In the genomic region with DNA sequence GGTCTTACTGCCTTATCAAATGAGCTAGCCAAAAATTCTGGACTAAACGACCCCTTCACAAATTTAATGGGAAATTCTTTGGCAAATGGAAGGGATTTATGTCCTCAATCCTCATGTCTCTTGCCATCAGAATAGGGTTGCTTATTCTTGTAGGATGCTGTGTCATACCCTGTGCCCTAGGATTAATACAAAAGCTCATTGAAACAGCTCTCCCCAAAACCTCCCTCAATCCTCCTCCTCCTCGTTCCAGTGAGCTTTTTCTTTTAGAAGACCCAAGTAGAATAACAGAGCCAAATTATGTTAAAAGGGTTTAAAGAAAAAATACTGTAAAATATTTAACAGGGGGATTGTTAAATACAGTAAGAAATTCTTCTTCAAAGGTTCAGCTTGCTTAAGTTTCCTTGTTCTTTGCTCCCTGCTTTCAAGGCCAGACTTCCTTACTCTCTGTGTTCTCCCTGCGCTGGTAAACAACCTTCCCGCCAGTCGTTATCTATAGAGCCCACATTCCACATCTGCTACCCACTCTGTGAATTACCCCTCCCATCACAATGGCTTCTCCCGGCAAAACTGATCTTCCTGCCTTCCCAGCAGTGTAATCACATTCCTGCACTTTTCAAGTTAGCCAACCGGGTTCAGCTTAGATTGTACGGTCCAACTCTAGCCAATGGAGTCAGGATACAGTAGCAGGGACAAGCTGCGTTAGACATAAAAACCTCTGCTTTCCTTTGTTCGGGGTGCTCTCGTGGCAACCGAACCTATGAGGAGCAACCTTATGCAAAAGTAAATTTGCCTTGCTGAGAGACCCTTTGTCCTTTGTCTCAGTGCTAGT, we compare ENCODE assay signal across 1 cellular context.
A peak's percentile ranks its signal among the peaks of the same experiment; 100 is the strongest.
TF ChIP-seq lines count a peak whose summit lies in the region.

No MANE protein-coding gene starts in this region.

TF ChIP-seq in HepG2, 621 proteins besides CTCF, POLR2A, EP300 and RAD21 (continued from another document and continues in another):
- TF ChIP-seq, protein P1, sequence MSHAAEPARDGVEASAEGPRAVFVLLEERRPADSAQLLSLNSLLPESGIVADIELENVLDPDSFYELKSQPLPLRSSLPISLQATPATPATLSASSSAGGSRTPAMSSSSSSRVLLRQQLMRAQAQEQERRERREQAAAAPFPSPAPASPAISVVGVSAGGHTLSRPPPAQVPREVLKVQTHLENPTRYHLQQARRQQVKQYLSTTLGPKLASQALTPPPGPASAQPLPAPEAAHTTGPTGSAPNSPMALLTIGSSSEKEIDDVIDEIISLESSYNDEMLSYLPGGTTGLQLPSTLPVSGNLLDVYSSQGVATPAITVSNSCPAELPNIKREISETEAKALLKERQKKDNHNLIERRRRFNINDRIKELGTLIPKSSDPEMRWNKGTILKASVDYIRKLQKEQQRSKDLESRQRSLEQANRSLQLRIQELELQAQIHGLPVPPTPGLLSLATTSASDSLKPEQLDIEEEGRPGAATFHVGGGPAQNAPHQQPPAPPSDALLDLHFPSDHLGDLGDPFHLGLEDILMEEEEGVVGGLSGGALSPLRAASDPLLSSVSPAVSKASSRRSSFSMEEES (CRISPR knock-in tag; IDR thresholded peaks at IDR 0.05), result 0 out of 2 replicates have a peak, but pooled peaks have one; percentile 29
- peak; percentile 51; the same call in 1 of the 2 replicates for TF ChIP-seq NR2F6 (IDR thresholded peaks at IDR 0.05)
- peak; percentile 64 for TF ChIP-seq NR2F6 (CRISPR knock-in tag; IDR thresholded peaks at IDR 0.05)
- peak; percentile 42; the same call in 1 of the 2 replicates for TF ChIP-seq ERF (CRISPR knock-in tag; IDR thresholded peaks at IDR 0.05)
- TF ChIP-seq GATAD1 (CRISPR knock-in tag; IDR thresholded peaks at IDR 0.05), result peak; percentile 76
- peak; percentile 53; the same call in 1 of the 2 replicates for TF ChIP-seq SP4 (CRISPR knock-in tag; IDR thresholded peaks at IDR 0.05)
- peak; percentile 62; the same call in 1 of the 2 replicates for TF ChIP-seq TEAD2 (CRISPR knock-in tag; IDR thresholded peaks at IDR 0.05)
- peak; percentile 64; the same call in 1 of the 2 replicates for TF ChIP-seq ZFP1 (CRISPR knock-in tag; IDR thresholded peaks at IDR 0.05)
- peak; percentile 50; the same call in 1 of the 2 replicates for TF ChIP-seq ZMYM3 (CRISPR knock-in tag; IDR thresholded peaks at IDR 0.05)
- no peak for TF ChIP-seq JUN (CRISPR knock-in tag; IDR thresholded peaks at IDR 0.05)
- TF ChIP-seq DMAP1 (CRISPR knock-in tag; IDR thresholded peaks at IDR 0.05), result peak; percentile 82; the same call in 1 of the 2 replicates
- peak; percentile 75; the same call in 1 of the 2 replicates for TF ChIP-seq IRF2 (CRISPR knock-in tag; IDR thresholded peaks at IDR 0.05)
- TF ChIP-seq TOE1 (CRISPR knock-in tag; IDR thresholded peaks at IDR 0.05), result peak; percentile 72; the same call in 1 of the 2 replicates
- TF ChIP-seq MED13 (CRISPR knock-in tag; IDR thresholded peaks at IDR 0.05), result 0 out of 2 replicates have a peak, but pooled peaks have one; percentile 50
- no peak for TF ChIP-seq PCBP1 (IDR thresholded peaks at IDR 0.05; ENCODE audit: borderline replicate concordance, low read depth, low read length)
- TF ChIP-seq GFI1 (CRISPR knock-in tag; IDR thresholded peaks at IDR 0.05; ENCODE audit: borderline replicate concordance), result peak; percentile 89
- TF ChIP-seq, protein P2, sequence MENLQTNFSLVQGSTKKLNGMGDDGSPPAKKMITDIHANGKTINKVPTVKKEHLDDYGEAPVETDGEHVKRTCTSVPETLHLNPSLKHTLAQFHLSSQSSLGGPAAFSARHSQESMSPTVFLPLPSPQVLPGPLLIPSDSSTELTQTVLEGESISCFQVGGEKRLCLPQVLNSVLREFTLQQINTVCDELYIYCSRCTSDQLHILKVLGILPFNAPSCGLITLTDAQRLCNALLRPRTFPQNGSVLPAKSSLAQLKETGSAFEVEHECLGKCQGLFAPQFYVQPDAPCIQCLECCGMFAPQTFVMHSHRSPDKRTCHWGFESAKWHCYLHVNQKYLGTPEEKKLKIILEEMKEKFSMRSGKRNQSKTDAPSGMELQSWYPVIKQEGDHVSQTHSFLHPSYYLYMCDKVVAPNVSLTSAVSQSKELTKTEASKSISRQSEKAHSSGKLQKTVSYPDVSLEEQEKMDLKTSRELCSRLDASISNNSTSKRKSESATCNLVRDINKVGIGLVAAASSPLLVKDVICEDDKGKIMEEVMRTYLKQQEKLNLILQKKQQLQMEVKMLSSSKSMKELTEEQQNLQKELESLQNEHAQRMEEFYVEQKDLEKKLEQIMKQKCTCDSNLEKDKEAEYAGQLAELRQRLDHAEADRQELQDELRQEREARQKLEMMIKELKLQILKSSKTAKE (CRISPR knock-in tag; IDR thresholded peaks at IDR 0.05; ENCODE audit: borderline replicate concordance), result peak; percentile 20; the same call in 1 of the 2 replicates
- TF ChIP-seq, protein P3, sequence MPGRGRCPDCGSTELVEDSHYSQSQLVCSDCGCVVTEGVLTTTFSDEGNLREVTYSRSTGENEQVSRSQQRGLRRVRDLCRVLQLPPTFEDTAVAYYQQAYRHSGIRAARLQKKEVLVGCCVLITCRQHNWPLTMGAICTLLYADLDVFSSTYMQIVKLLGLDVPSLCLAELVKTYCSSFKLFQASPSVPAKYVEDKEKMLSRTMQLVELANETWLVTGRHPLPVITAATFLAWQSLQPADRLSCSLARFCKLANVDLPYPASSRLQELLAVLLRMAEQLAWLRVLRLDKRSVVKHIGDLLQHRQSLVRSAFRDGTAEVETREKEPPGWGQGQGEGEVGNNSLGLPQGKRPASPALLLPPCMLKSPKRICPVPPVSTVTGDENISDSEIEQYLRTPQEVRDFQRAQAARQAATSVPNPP (CRISPR knock-in tag; IDR thresholded peaks at IDR 0.05), result no peak
- TF ChIP-seq, protein P4, sequence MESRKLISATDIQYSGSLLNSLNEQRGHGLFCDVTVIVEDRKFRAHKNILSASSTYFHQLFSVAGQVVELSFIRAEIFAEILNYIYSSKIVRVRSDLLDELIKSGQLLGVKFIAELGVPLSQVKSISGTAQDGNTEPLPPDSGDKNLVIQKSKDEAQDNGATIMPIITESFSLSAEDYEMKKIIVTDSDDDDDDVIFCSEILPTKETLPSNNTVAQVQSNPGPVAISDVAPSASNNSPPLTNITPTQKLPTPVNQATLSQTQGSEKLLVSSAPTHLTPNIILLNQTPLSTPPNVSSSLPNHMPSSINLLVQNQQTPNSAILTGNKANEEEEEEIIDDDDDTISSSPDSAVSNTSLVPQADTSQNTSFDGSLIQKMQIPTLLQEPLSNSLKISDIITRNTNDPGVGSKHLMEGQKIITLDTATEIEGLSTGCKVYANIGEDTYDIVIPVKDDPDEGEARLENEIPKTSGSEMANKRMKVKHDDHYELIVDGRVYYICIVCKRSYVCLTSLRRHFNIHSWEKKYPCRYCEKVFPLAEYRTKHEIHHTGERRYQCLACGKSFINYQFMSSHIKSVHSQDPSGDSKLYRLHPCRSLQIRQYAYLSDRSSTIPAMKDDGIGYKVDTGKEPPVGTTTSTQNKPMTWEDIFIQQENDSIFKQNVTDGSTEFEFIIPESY (CRISPR knock-in tag; IDR thresholded peaks at IDR 0.05), result 0 out of 2 replicates have a peak, but pooled peaks have one; percentile 13
- no peak for TF ChIP-seq ZNF772 (CRISPR knock-in tag; IDR thresholded peaks at IDR 0.05)
- peak; percentile 18; the same call in 1 of the 2 replicates for TF ChIP-seq KMT2B (CRISPR knock-in tag; IDR thresholded peaks at IDR 0.05)
- TF ChIP-seq ARNT2 (CRISPR knock-in tag; IDR thresholded peaks at IDR 0.05; ENCODE audit: low read depth), result 0 out of 2 replicates have a peak, but pooled peaks have one; percentile 45
- TF ChIP-seq, protein P5, sequence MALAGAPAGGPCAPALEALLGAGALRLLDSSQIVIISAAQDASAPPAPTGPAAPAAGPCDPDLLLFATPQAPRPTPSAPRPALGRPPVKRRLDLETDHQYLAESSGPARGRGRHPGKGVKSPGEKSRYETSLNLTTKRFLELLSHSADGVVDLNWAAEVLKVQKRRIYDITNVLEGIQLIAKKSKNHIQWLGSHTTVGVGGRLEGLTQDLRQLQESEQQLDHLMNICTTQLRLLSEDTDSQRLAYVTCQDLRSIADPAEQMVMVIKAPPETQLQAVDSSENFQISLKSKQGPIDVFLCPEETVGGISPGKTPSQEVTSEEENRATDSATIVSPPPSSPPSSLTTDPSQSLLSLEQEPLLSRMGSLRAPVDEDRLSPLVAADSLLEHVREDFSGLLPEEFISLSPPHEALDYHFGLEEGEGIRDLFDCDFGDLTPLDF (CRISPR knock-in tag; IDR thresholded peaks at IDR 0.05), result peak; percentile 95
- TF ChIP-seq FOXK2 (IDR thresholded peaks at IDR 0.05), result peak; percentile 62
- no peak for TF ChIP-seq HNRNPLL (IDR thresholded peaks at IDR 0.05; ENCODE audit: low read depth, low read length, poor library complexity, severe bottlenecking)
- 0 out of 2 replicates have a peak, but pooled peaks have one; percentile 35 for TF ChIP-seq ZSCAN9 (CRISPR knock-in tag; IDR thresholded peaks at IDR 0.05; ENCODE audit: borderline replicate concordance)
- TF ChIP-seq, protein P6, sequence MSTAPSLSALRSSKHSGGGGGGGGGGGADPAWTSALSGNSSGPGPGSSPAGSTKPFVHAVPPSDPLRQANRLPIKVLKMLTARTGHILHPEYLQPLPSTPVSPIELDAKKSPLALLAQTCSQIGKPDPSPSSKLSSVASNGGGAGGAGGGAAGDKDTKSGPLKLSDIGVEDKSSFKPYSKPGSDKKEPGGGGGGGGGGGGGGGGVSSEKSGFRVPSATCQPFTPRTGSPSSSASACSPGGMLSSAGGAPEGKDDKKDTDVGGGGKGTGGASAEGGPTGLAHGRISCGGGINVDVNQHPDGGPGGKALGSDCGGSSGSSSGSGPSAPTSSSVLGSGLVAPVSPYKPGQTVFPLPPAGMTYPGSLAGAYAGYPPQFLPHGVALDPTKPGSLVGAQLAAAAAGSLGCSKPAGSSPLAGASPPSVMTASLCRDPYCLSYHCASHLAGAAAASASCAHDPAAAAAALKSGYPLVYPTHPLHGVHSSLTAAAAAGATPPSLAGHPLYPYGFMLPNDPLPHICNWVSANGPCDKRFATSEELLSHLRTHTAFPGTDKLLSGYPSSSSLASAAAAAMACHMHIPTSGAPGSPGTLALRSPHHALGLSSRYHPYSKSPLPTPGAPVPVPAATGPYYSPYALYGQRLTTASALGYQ (CRISPR knock-in tag; IDR thresholded peaks at IDR 0.05), result peak; percentile 83
- TF ChIP-seq, protein P7, sequence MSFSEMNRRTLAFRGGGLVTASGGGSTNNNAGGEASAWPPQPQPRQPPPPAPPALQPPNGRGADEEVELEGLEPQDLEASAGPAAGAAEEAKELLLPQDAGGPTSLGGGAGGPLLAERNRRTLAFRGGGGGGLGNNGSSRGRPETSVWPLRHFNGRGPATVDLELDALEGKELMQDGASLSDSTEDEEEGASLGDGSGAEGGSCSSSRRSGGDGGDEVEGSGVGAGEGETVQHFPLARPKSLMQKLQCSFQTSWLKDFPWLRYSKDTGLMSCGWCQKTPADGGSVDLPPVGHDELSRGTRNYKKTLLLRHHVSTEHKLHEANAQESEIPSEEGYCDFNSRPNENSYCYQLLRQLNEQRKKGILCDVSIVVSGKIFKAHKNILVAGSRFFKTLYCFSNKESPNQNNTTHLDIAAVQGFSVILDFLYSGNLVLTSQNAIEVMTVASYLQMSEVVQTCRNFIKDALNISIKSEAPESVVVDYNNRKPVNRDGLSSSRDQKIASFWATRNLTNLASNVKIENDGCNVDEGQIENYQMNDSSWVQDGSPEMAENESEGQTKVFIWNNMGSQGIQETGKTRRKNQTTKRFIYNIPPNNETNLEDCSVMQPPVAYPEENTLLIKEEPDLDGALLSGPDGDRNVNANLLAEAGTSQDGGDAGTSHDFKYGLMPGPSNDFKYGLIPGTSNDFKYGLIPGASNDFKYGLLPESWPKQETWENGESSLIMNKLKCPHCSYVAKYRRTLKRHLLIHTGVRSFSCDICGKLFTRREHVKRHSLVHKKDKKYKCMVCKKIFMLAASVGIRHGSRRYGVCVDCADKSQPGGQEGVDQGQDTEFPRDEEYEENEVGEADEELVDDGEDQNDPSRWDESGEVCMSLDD (CRISPR knock-in tag; IDR thresholded peaks at IDR 0.05; ENCODE audit: borderline replicate concordance), result peak; percentile 5; the same call in 1 of the 2 replicates
- TF ChIP-seq ZNF557 (CRISPR knock-in tag; IDR thresholded peaks at IDR 0.05), result peak; percentile 78; the same call in 1 of the 2 replicates
- no peak for TF ChIP-seq BHLHE40 (IDR thresholded peaks at IDR 0.05; ENCODE audit: low read length)
- no peak for TF ChIP-seq MATR3 (CRISPR knock-in tag; IDR thresholded peaks at IDR 0.05)
- TF ChIP-seq, protein P8, sequence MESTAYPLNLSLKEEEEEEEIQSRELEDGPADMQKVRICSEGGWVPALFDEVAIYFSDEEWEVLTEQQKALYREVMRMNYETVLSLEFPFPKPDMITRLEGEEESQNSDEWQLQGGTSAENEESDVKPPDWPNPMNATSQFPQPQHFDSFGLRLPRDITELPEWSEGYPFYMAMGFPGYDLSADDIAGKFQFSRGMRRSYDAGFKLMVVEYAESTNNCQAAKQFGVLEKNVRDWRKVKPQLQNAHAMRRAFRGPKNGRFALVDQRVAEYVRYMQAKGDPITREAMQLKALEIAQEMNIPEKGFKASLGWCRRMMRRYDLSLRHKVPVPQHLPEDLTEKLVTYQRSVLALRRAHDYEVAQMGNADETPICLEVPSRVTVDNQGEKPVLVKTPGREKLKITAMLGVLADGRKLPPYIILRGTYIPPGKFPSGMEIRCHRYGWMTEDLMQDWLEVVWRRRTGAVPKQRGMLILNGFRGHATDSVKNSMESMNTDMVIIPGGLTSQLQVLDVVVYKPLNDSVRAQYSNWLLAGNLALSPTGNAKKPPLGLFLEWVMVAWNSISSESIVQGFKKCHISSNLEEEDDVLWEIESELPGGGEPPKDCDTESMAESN (CRISPR knock-in tag; conservative IDR thresholded peaks at IDR 0.05), result peak; percentile 66
- no peak for TF ChIP-seq LCORL (IDR thresholded peaks at IDR 0.05)
- peak; percentile 49; the same call in 1 of the 2 replicates for TF ChIP-seq LCORL (CRISPR knock-in tag; IDR thresholded peaks at IDR 0.05)
- TF ChIP-seq MTF2 (CRISPR knock-in tag; IDR thresholded peaks at IDR 0.05; ENCODE audit: borderline replicate concordance), result no peak
- no peak for TF ChIP-seq ZFP62 (CRISPR knock-in tag; IDR thresholded peaks at IDR 0.05)
- peak; percentile 47; the same call in 1 of the 2 replicates for TF ChIP-seq ZSCAN31 (CRISPR knock-in tag; IDR thresholded peaks at IDR 0.05; ENCODE audit: low read depth)
- no peak for TF ChIP-seq ZNF431 (CRISPR knock-in tag; IDR thresholded peaks at IDR 0.05; ENCODE audit: borderline replicate concordance, low read depth)
- TF ChIP-seq NFIB (CRISPR knock-in tag; IDR thresholded peaks at IDR 0.05; ENCODE audit: borderline replicate concordance), result no peak
- no peak for TF ChIP-seq ZNF20 (CRISPR knock-in tag; IDR thresholded peaks at IDR 0.05)
- peak; percentile 85; the same call in 1 of the 2 replicates for TF ChIP-seq ZKSCAN8 (CRISPR knock-in tag; IDR thresholded peaks at IDR 0.05; ENCODE audit: borderline replicate concordance)
- no peak for TF ChIP-seq KAT2B (IDR thresholded peaks at IDR 0.05; ENCODE audit: borderline replicate concordance, low read depth, low read length)
- TF ChIP-seq, protein P9, sequence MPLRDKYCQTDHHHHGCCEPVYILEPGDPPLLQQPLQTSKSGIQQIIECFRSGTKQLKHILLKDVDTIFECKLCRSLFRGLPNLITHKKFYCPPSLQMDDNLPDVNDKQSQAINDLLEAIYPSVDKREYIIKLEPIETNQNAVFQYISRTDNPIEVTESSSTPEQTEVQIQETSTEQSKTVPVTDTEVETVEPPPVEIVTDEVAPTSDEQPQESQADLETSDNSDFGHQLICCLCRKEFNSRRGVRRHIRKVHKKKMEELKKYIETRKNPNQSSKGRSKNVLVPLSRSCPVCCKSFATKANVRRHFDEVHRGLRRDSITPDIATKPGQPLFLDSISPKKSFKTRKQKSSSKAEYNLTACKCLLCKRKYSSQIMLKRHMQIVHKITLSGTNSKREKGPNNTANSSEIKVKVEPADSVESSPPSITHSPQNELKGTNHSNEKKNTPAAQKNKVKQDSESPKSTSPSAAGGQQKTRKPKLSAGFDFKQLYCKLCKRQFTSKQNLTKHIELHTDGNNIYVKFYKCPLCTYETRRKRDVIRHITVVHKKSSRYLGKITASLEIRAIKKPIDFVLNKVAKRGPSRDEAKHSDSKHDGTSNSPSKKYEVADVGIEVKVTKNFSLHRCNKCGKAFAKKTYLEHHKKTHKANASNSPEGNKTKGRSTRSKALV (CRISPR knock-in tag; IDR thresholded peaks at IDR 0.05), result 0 out of 2 replicates have a peak, but pooled peaks have one; percentile 42
